Comparison of ENCODE assay signal across 8 cellular contexts in the genomic region with DNA sequence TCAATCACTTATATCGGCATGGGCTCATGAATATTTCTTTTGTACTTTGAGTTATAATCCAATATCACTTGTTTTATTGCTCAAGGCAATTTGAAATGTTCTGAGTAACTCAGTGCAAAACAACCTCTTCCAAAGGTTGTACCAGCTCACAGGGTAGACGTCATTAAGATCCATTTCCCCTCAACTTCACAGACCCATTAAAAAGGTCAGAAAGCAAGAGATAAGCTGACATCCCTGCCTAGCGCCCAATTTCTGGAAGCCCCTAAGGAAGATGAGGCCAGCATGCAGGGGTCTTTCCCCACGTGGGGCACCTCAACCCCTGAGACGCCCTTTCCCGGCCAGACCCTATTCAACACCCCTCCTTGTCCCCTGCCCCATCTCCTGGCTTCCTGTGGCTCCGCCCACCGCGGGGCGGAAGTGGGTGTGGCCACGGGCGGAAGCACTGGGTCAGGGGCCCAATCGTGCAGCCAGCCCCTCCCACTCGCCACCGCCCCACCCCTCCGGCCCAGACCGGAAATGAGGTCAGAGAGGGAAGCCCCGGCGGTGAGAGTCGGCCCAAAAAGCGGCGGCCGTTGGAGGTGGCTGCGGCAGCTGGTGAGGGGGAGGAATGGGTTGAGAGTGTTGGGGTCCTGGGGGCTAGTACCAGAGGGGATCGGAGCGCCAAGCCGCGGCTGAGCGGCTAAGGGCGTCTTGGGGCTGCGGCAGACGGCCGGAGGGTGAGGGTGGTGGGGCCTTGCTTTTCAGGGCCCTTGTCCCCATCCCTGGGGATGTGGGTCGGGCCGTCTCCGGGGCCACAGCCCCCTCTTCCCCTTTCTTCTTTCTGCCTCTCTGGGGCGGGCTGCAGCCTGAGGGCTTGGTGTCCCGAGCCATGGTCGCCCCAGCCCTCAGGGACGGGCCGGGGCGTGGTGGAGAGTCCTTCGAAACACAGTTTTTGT. TPM values are rescaled to one million over a fixed set of nuclear protein-coding genes. Genes with fewer than 3 reads are reported as not detected.
A peak's percentile ranks its signal among the peaks of the same experiment; 100 is the strongest.
DNase-seq lines count a peak whose midpoint lies in the region; TF ChIP-seq lines count a peak whose summit lies in the region.

A gene (plus strand): TSS at position 525 of the 935 bp plus-strand sequence. CDS start 2,442 bp downstream, outside the sequence.

- H2AFZ ChIP-seq in MM.1S (ENCODE audit: low read length) (peak within 1 kb of the TSS; percentile 82), neuronal stem cell (ENCODE audit: low read length) (peak within 1 kb of the TSS; percentile 93)

- H3K36me3 ChIP-seq in HAP-1 (replicated peaks), result peaks cover 22% of the 10 kb centered on the region
- no peaks in the 10 kb centered on the region for H3K36me3 ChIP-seq in MM.1S (replicated peaks; ENCODE audit: insufficient read depth, low read length)
- peaks cover 41% of the 10 kb centered on the region for H3K36me3 ChIP-seq in SJSA1
- peaks cover 5 to 31% of the 10 kb centered on the region in 2 donors for H3K36me3 ChIP-seq in neuronal stem cell (replicated peaks in 1 of 2; ENCODE audit: control insufficient read depth in 2 of 2, insufficient read depth in 2 of 2, low read length in 2 of 2)
- H3K36me3 ChIP-seq in subcutaneous abdominal adipose tissue (ENCODE audit: control insufficient read depth in 5 of 5, insufficient read depth in 5 of 5, low read length in 5 of 5), result peaks cover 7 to 12% (median 9%) of the 10 kb centered on the region in 5 donors

- peaks cover 9% of the 10 kb centered on the region for H3K79me1 ChIP-seq in neuronal stem cell (ENCODE audit: low read depth, low read length)

- H3K27me3 ChIP-seq in HAP-1 (ENCODE audit: low read depth) (0 out of 2 replicates have a peak, but pooled peaks cover 2% of the 10 kb centered on the region), MM.1S (replicated peaks; ENCODE audit: insufficient read depth, low read length) (no peaks in the 10 kb centered on the region), SJSA1 (replicated peaks) (no peaks in the 10 kb centered on the region), neuronal stem cell (ENCODE audit: control insufficient read depth in 3 of 3, insufficient read depth in 3 of 3, low read depth in 1 of 3, low read length in 3 of 3) (peaks cover 0 to 24% (median 2%) of the 10 kb centered on the region in 3 experiments), subcutaneous abdominal adipose tissue (ENCODE audit: control insufficient read depth in 5 of 5, insufficient read depth in 4 of 5, low read length in 5 of 5) (no peaks in the 10 kb centered on the region)

- H2BK15ac ChIP-seq in neuronal stem cell (ENCODE audit: low read length), result peak within 1 kb of the TSS; percentile 81

- in situ Hi-C loops in HAP-1 (cut with MboI; ENCODE audit: low sequenced_read_pairs), result no loop called here

- H3K18ac ChIP-seq in neuronal stem cell (ENCODE audit: low read length), result peak within 1 kb of the TSS; percentile 98

- H3K27ac ChIP-seq in MM.1S (ENCODE audit: low read length) (peak within 1 kb of the TSS; percentile 84), SJSA1 (peak within 1 kb of the TSS; percentile 89), neuronal stem cell (replicated peaks; ENCODE audit: low read length) (peak within 1 kb of the TSS; percentile 64), subcutaneous abdominal adipose tissue (ENCODE audit: low read depth, low read length) (peak within 1 kb of the TSS; percentile 85)

- H3K4me2 ChIP-seq in MM.1S (ENCODE audit: low read depth, low read length) (peak within 1 kb of the TSS; percentile 77), neuronal stem cell (ENCODE audit: insufficient read depth, low read length, poor library complexity, severe bottlenecking) (peak within 1 kb of the TSS; percentile 97)

- no peak within 1 kb of the TSS for H2BK120ac ChIP-seq in neuronal stem cell (ENCODE audit: low read depth, low read length)

- 0 out of 2 replicates have a peak, but pooled peaks cover 3% of the 10 kb centered on the region for H3F3A ChIP-seq in MM.1S (ENCODE audit: insufficient read depth, low read length)

- H3K4ac ChIP-seq in neuronal stem cell (ENCODE audit: low read length), result no peak within 1 kb of the TSS

- DNase-seq in GDM1 (lab: John Stamatoyannopoulos, UW) (peak; percentile 91), HAP-1 (ENCODE audit: low spot score in 2 of 2) (peak; percentile 76 to 98), MM.1S (peak; percentile 82), SJSA1 (ENCODE audit: low read depth in 1 of 2, low spot score in 2 of 2) (peak; percentile 82 to 93), foreskin melanocyte (peak; percentile 81), neuronal stem cell (ENCODE audit: low spot score) (peak; percentile 90)
- peak; percentile 99 for DNase-seq in activated gamma-delta T cell treated with anti-CD3 and anti-CD28 coated beads, Interleukin-2, amount 50 U/mL, for 16 hours (ENCODE audit: low read depth)

- no peaks in the 10 kb centered on the region for H4K20me1 ChIP-seq in MM.1S (ENCODE audit: insufficient read depth, low read length)

- no peak within 1 kb of the TSS for H2BK12ac ChIP-seq in neuronal stem cell (ENCODE audit: low read length)

- peak within 1 kb of the TSS; percentile 70 for H2BK5ac ChIP-seq in neuronal stem cell (ENCODE audit: low read length)

- WGBS in neuronal stem cell (ENCODE audit: extremely low coverage in 2 of 2, insufficient read length in 2 of 2, insufficient replicate concordance in 1 of 2), 2 donors, result no CpG with 5 or more reads among the region's 43 CpGs

- no peak within 1 kb of the TSS for H4K91ac ChIP-seq in neuronal stem cell (ENCODE audit: low read depth, low read length, poor library complexity)

- H3K79me2 ChIP-seq in MM.1S (ENCODE audit: low read length), result peaks cover 48% of the 10 kb centered on the region

- no peak within 1 kb of the TSS for H4K8ac ChIP-seq in neuronal stem cell (ENCODE audit: low read depth, low read length)

- peaks cover 32% of the 10 kb centered on the region for H3K4me1 ChIP-seq in HAP-1
- peaks cover 4% of the 10 kb centered on the region; the same call in 1 of the 2 replicates for H3K4me1 ChIP-seq in MM.1S (ENCODE audit: low read length)
- peaks cover 28% of the 10 kb centered on the region for H3K4me1 ChIP-seq in SJSA1 (replicated peaks)
- peaks cover 1 to 14% of the 10 kb centered on the region in 2 donors for H3K4me1 ChIP-seq in neuronal stem cell (ENCODE audit: control insufficient read depth in 2 of 2, insufficient read depth in 1 of 2, low read depth in 1 of 2, low read length in 2 of 2)
- H3K4me1 ChIP-seq in subcutaneous abdominal adipose tissue (ENCODE audit: control insufficient read depth in 5 of 5, insufficient read depth in 5 of 5, low read length in 5 of 5), result peaks cover 9 to 51% (median 49%) of the 10 kb centered on the region in 5 donors

- peak within 1 kb of the TSS; percentile 60 for H2AK5ac ChIP-seq in neuronal stem cell (ENCODE audit: low read depth, low read length)

- H3K9ac ChIP-seq in MM.1S (ENCODE audit: low read length), result peak within 1 kb of the TSS; percentile 86
- peak within 1 kb of the TSS; percentile 97 for H3K9ac ChIP-seq in neuronal stem cell (ENCODE audit: low read depth, low read length, poor library complexity)
- peak within 1 kb of the TSS; percentile 68 to 99 (median 97) for H3K9ac ChIP-seq in subcutaneous abdominal adipose tissue (ENCODE audit: low read length in 5 of 5)

- H3K4me3 ChIP-seq in HAP-1 (peak within 1 kb of the TSS; percentile 95), MM.1S (ENCODE audit: low read length) (peak within 1 kb of the TSS; percentile 76), SJSA1 (peak within 1 kb of the TSS; percentile 81), neuronal stem cell (ENCODE audit: low read length in 2 of 2) (peak within 1 kb of the TSS; percentile 93 to 96), subcutaneous abdominal adipose tissue (ENCODE audit: low read depth in 1 of 5, low read length in 5 of 5) (peak within 1 kb of the TSS; percentile 88 to 97 (median 94))

- H3K9me2 ChIP-seq in MM.1S (replicated peaks; ENCODE audit: insufficient read depth, low read length), result no peaks in the 10 kb centered on the region

- peak within 1 kb of the TSS; percentile 95 for H3K14ac ChIP-seq in neuronal stem cell (ENCODE audit: low read length)

- H3K9me3 ChIP-seq in HAP-1 (peaks cover 2% of the 10 kb centered on the region; the same call in 1 of the 2 replicates), MM.1S (replicated peaks; ENCODE audit: insufficient read depth, low read length) (no peaks in the 10 kb centered on the region), SJSA1 (replicated peaks) (no peaks in the 10 kb centered on the region), neuronal stem cell (replicated peaks in 1 of 2; ENCODE audit: control insufficient read depth in 2 of 2, insufficient read depth in 1 of 2, low read depth in 1 of 2, low read length in 2 of 2) (no peaks in the 10 kb centered on the region), subcutaneous abdominal adipose tissue (ENCODE audit: control insufficient read depth in 5 of 5, low read length in 5 of 5) (no peaks in the 10 kb centered on the region)

- peak within 1 kb of the TSS; percentile 95 for H3K23ac ChIP-seq in neuronal stem cell (ENCODE audit: low read depth, low read length, poor library complexity)

- no peak for TF ChIP-seq CTCF in MM.1S (IDR thresholded peaks at IDR 0.05; ENCODE audit: low read length)

RNA-seq across cellular contexts. Expression of the gene that starts here (rescaled TPM):
- total RNA-seq in SJSA1 (2014; rRNA removed; shearing (Covaris generic)), result 41.7 and 46.3 TPM in 2 replicates
- 19.3 TPM for polyA plus RNA-seq in neuronal stem cell (2013, experiment 1 of 2)
- polyA plus RNA-seq in neuronal stem cell (2013, experiment 2 of 2), result 18.4 TPM

Comparison
In these comparisons a context has a peak if more than half of its experiments do, and no peak if none do; other contexts are left out.
1. Peak in every context shown above with its lines: DNase-seq, H3K4me3 ChIP-seq and H3K27ac ChIP-seq.